1 cellular context compared by ENCODE assay signal in the genomic region with DNA sequence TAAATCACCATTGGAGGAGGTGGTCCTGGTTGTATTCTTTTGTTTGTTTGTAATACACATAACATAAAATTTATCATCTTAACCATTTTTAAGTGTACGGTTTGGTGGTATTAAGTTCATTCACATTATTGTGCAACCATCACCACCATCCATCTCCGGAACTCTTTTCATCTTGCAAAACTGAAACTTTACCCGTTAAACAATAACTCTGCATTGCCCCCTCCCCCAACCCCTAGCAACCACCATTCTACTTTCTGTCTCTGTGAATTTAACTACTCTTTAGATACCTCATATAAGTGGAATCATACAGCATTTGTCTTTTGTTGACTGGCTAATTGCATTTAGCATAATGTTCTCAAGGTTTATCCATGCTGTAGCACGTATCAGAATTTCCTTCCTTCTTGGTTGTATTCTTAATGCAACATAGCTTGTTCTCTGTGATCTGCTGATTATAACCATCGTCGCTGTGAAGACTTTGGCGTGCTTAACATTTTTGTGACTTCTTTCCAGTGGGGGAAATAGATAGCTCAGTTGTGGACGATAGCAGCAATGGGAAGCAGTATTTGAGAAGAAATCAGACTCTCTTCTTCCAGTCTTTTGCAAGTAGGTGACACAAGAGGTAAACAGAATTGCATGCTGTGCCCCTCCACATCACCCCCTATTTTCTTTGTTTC.
A peak's percentile ranks its signal among the peaks of the same experiment; 100 is the strongest.
TF ChIP-seq lines count a peak whose summit lies in the region.

No MANE protein-coding gene starts in this region.

TF ChIP-seq in HepG2, 621 proteins besides CTCF, POLR2A, EP300 and RAD21 (continued from another document and continues in another):
- TF ChIP-seq, protein P1, sequence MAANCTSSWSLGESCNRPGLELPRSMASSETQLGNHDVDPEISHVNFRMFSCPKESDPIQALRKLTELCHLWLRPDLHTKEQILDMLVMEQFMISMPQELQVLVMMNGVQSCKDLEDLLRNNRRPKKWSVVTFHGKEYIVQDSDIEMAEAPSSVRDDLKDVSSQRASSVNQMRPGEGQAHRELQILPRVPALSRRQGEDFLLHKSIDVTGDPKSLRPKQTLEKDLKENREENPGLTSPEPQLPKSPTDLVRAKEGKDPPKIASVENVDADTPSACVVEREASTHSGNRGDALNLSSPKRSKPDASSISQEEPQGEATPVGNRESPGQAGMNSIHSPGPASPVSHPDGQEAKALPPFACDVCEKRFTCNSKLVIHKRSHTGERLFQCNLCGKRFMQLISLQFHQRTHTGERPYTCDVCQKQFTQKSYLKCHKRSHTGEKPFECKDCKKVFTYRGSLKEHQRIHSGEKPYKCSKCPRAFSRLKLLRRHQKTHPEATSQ (CRISPR knock-in tag; IDR thresholded peaks at IDR 0.05; ENCODE audit: borderline replicate concordance) = no peak
- TF ChIP-seq NFKBIZ (CRISPR knock-in tag; IDR thresholded peaks at IDR 0.05) = no peak
- TF ChIP-seq RBM39 (IDR thresholded peaks at IDR 0.05; ENCODE audit: low read depth, low read length, poor library complexity, severe bottlenecking) = no peak
- TF ChIP-seq CBX1 (IDR thresholded peaks at IDR 0.05; ENCODE audit: low read depth) = no peak
- no peak for TF ChIP-seq GLI4 (CRISPR knock-in tag; IDR thresholded peaks at IDR 0.05; ENCODE audit: borderline replicate concordance)
- no peak for TF ChIP-seq ZSCAN29 (CRISPR knock-in tag; conservative IDR thresholded peaks at IDR 0.05)
- TF ChIP-seq PHF21A (CRISPR knock-in tag; IDR thresholded peaks at IDR 0.05) = no peak
- no peak for TF ChIP-seq POLR2G (IDR thresholded peaks at IDR 0.05; ENCODE audit: low read depth, low read length)
- TF ChIP-seq CREB1 (IDR thresholded peaks at IDR 0.05) = no peak
- TF ChIP-seq CREB1 (CRISPR knock-in tag; IDR thresholded peaks at IDR 0.05) = peak; percentile 71
- TF ChIP-seq ZNF253 (CRISPR knock-in tag; IDR thresholded peaks at IDR 0.05; ENCODE audit: borderline replicate concordance) = no peak
- no peak for TF ChIP-seq MXD4 (CRISPR knock-in tag; IDR thresholded peaks at IDR 0.05)
- TF ChIP-seq, protein P2, sequence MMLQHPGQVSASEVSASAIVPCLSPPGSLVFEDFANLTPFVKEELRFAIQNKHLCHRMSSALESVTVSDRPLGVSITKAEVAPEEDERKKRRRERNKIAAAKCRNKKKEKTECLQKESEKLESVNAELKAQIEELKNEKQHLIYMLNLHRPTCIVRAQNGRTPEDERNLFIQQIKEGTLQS (CRISPR knock-in tag; IDR thresholded peaks at IDR 0.05) = no peak
- TF ChIP-seq CEBPB (IDR thresholded peaks at IDR 0.05; ENCODE audit: borderline replicate concordance, low read depth, low read length) = peak; percentile 94
- TF ChIP-seq MTF2 (CRISPR knock-in tag; IDR thresholded peaks at IDR 0.05; ENCODE audit: borderline replicate concordance) = no peak
- TF ChIP-seq, protein P3, sequence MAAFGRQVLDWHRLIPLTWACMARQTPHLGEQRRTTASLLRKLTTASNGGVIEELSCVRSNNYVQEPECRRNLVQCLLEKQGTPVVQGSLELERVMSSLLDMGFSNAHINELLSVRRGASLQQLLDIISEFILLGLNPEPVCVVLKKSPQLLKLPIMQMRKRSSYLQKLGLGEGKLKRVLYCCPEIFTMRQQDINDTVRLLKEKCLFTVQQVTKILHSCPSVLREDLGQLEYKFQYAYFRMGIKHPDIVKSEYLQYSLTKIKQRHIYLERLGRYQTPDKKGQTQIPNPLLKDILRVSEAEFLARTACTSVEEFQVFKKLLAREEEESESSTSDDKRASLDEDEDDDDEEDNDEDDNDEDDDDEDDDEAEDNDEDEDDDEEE (CRISPR knock-in tag; IDR thresholded peaks at IDR 0.05) = no peak
- TF ChIP-seq ATF1 (CRISPR knock-in tag; IDR thresholded peaks at IDR 0.05) = no peak
- TF ChIP-seq ZMYM2 (CRISPR knock-in tag; IDR thresholded peaks at IDR 0.05) = peak; percentile 43; the same call in 1 of the 2 replicates
- no peak for TF ChIP-seq PITX1 (CRISPR knock-in tag; IDR thresholded peaks at IDR 0.05)
- 0 out of 2 replicates have a peak, but pooled peaks have one; percentile 44 for TF ChIP-seq FOXA3 (CRISPR knock-in tag; IDR thresholded peaks at IDR 0.05)
- TF ChIP-seq RORA (CRISPR knock-in tag; IDR thresholded peaks at IDR 0.05) = no peak
- TF ChIP-seq FOXA1 (IDR thresholded peaks at IDR 0.05) = no peak
- TF ChIP-seq FOXA1 (CRISPR knock-in tag; IDR thresholded peaks at IDR 0.05) = no peak
- TF ChIP-seq ZNF572 (CRISPR knock-in tag; IDR thresholded peaks at IDR 0.05) = no peak
- TF ChIP-seq, protein P4, sequence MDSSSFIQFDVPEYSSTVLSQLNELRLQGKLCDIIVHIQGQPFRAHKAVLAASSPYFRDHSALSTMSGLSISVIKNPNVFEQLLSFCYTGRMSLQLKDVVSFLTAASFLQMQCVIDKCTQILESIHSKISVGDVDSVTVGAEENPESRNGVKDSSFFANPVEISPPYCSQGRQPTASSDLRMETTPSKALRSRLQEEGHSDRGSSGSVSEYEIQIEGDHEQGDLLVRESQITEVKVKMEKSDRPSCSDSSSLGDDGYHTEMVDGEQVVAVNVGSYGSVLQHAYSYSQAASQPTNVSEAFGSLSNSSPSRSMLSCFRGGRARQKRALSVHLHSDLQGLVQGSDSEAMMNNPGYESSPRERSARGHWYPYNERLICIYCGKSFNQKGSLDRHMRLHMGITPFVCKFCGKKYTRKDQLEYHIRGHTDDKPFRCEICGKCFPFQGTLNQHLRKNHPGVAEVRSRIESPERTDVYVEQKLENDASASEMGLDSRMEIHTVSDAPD (CRISPR knock-in tag; IDR thresholded peaks at IDR 0.05) = 0 out of 2 replicates have a peak, but pooled peaks have one; percentile 10
- peak; percentile 49 for TF ChIP-seq MED1 (CRISPR knock-in tag; IDR thresholded peaks at IDR 0.05)
- no peak for TF ChIP-seq ASH2L (IDR thresholded peaks at IDR 0.05; ENCODE audit: insufficient read length, low read depth, low read length)
- TF ChIP-seq ZNF747 (CRISPR knock-in tag; IDR thresholded peaks at IDR 0.05; ENCODE audit: borderline replicate concordance) = 0 out of 2 replicates have a peak, but pooled peaks have one; percentile 26
- TF ChIP-seq ZNF143 (CRISPR knock-in tag; IDR thresholded peaks at IDR 0.05) = no peak
- peak; percentile 33; the same call in 1 of the 2 replicates for TF ChIP-seq ZNF614 (CRISPR knock-in tag; IDR thresholded peaks at IDR 0.05; ENCODE audit: borderline replicate concordance)
- TF ChIP-seq GATA4 (IDR thresholded peaks at IDR 0.05; ENCODE audit: borderline replicate concordance, low read depth) = no peak
- no peak for TF ChIP-seq MED8 (CRISPR knock-in tag; IDR thresholded peaks at IDR 0.05; ENCODE audit: insufficient replicate concordance)
- no peak for TF ChIP-seq NFKB2 (CRISPR knock-in tag; IDR thresholded peaks at IDR 0.05; ENCODE audit: borderline replicate concordance)
- no peak for TF ChIP-seq SRY (CRISPR knock-in tag; IDR thresholded peaks at IDR 0.05)
- TF ChIP-seq, protein P5, sequence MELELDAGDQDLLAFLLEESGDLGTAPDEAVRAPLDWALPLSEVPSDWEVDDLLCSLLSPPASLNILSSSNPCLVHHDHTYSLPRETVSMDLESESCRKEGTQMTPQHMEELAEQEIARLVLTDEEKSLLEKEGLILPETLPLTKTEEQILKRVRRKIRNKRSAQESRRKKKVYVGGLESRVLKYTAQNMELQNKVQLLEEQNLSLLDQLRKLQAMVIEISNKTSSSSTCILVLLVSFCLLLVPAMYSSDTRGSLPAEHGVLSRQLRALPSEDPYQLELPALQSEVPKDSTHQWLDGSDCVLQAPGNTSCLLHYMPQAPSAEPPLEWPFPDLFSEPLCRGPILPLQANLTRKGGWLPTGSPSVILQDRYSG (CRISPR knock-in tag; IDR thresholded peaks at IDR 0.05) = no peak
- peak; percentile 35; the same call in 1 of the 2 replicates for TF ChIP-seq ZNF331 (CRISPR knock-in tag; IDR thresholded peaks at IDR 0.05)
- TF ChIP-seq KLF6 (CRISPR knock-in tag; IDR thresholded peaks at IDR 0.05) = peak; percentile 56; the same call in 1 of the 2 replicates
- TF ChIP-seq ZFP82 (CRISPR knock-in tag; IDR thresholded peaks at IDR 0.05; ENCODE audit: borderline replicate concordance) = no peak
- peak; percentile 69 for TF ChIP-seq NCOA2 (CRISPR knock-in tag; IDR thresholded peaks at IDR 0.05)
- TF ChIP-seq TEAD3 (CRISPR knock-in tag; optimal IDR thresholded peaks at IDR 0.05; ENCODE audit: borderline replicate concordance) = peak; percentile 62
- TF ChIP-seq, protein P6, sequence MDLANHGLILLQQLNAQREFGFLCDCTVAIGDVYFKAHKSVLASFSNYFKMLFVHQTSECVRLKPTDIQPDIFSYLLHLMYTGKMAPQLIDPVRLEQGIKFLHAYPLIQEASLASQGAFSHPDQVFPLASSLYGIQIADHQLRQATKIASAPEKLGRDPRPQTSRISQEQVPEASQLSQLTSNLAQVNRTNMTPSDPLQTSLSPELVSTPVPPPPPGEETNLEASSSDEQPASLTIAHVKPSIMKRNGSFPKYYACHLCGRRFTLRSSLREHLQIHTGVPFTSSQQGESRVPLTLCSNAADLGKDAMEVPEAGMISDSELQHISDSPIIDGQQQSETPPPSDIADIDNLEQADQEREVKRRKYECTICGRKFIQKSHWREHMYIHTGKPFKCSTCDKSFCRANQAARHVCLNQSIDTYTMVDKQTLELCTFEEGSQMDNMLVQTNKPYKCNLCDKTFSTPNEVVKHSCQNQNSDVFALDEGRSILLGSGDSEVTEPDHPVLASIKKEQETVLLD (CRISPR knock-in tag; IDR thresholded peaks at IDR 0.05; ENCODE audit: low read depth) = no peak
- no peak for TF ChIP-seq NR3C1 (CRISPR knock-in tag; IDR thresholded peaks at IDR 0.05)
- no peak for TF ChIP-seq ZNF205 (CRISPR knock-in tag; IDR thresholded peaks at IDR 0.05)
- no peak for TF ChIP-seq PRMT3 (CRISPR knock-in tag; IDR thresholded peaks at IDR 0.05; ENCODE audit: borderline replicate concordance, low read depth)
- TF ChIP-seq ZNF446 (CRISPR knock-in tag; IDR thresholded peaks at IDR 0.05) = no peak
- TF ChIP-seq IRX3 (CRISPR knock-in tag; IDR thresholded peaks at IDR 0.05; ENCODE audit: borderline replicate concordance, low read depth) = no peak
- no peak for TF ChIP-seq MYC (CRISPR knock-in tag; IDR thresholded peaks at IDR 0.05; ENCODE audit: borderline replicate concordance)
- TF ChIP-seq, protein P7, sequence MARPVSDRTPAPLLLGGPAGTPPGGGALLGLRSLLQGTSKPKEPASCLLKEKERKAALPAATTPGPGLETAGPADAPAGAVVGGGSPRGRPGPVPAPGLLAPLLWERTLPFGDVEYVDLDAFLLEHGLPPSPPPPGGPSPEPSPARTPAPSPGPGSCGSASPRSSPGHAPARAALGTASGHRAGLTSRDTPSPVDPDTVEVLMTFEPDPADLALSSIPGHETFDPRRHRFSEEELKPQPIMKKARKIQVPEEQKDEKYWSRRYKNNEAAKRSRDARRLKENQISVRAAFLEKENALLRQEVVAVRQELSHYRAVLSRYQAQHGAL (CRISPR knock-in tag; IDR thresholded peaks at IDR 0.05; ENCODE audit: not compliant biosample characterization) = no peak
- no peak for TF ChIP-seq ZZZ3 (CRISPR knock-in tag; IDR thresholded peaks at IDR 0.05; ENCODE audit: borderline replicate concordance)
- TF ChIP-seq TRIM24 (CRISPR knock-in tag; IDR thresholded peaks at IDR 0.05) = peak; percentile 59; the same call in 1 of the 2 replicates
- peak in 1 of 2 experiments; percentile 40; a peak in 1 of 4 replicates for TF ChIP-seq KLF16 (CRISPR knock-in tag; IDR thresholded peaks at IDR 0.05)
- TF ChIP-seq, protein P8, sequence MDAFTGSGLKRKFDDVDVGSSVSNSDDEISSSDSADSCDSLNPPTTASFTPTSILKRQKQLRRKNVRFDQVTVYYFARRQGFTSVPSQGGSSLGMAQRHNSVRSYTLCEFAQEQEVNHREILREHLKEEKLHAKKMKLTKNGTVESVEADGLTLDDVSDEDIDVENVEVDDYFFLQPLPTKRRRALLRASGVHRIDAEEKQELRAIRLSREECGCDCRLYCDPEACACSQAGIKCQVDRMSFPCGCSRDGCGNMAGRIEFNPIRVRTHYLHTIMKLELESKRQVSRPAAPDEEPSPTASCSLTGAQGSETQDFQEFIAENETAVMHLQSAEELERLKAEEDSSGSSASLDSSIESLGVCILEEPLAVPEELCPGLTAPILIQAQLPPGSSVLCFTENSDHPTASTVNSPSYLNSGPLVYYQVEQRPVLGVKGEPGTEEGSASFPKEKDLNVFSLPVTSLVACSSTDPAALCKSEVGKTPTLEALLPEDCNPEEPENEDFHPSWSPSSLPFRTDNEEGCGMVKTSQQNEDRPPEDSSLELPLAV (CRISPR knock-in tag; conservative IDR thresholded peaks at IDR 0.05; ENCODE audit: low read depth) = no peak
- no peak for TF ChIP-seq SIN3B (IDR thresholded peaks at IDR 0.05; ENCODE audit: low read length)
- TF ChIP-seq PHF5A (CRISPR knock-in tag; IDR thresholded peaks at IDR 0.05; ENCODE audit: low read depth, unreplicated experiment) = no peak
- TF ChIP-seq ZFP62 (CRISPR knock-in tag; IDR thresholded peaks at IDR 0.05) = no peak
- no peak for TF ChIP-seq ZNF3 (CRISPR knock-in tag; IDR thresholded peaks at IDR 0.05)
- no peak for TF ChIP-seq ZNF720 (CRISPR knock-in tag; IDR thresholded peaks at IDR 0.05)
- TF ChIP-seq ZNF251 (CRISPR knock-in tag; IDR thresholded peaks at IDR 0.05) = no peak
- TF ChIP-seq MTA1 (CRISPR knock-in tag; IDR thresholded peaks at IDR 0.05; ENCODE audit: borderline replicate concordance) = no peak
- no peak for TF ChIP-seq SUZ12 (IDR thresholded peaks at IDR 0.05; ENCODE audit: low read depth, low read length)
- TF ChIP-seq ZFP90 (CRISPR knock-in tag; IDR thresholded peaks at IDR 0.05; ENCODE audit: borderline replicate concordance) = no peak
- TF ChIP-seq PAX8 (CRISPR knock-in tag; IDR thresholded peaks at IDR 0.05; ENCODE audit: borderline replicate concordance) = no peak
- TF ChIP-seq, protein P9, sequence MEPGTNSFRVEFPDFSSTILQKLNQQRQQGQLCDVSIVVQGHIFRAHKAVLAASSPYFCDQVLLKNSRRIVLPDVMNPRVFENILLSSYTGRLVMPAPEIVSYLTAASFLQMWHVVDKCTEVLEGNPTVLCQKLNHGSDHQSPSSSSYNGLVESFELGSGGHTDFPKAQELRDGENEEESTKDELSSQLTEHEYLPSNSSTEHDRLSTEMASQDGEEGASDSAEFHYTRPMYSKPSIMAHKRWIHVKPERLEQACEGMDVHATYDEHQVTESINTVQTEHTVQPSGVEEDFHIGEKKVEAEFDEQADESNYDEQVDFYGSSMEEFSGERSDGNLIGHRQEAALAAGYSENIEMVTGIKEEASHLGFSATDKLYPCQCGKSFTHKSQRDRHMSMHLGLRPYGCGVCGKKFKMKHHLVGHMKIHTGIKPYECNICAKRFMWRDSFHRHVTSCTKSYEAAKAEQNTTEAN (CRISPR knock-in tag; conservative IDR thresholded peaks at IDR 0.05) = 0 out of 2 replicates have a peak, but pooled peaks have one; percentile 18
- peak; percentile 65; the same call in 1 of the 2 replicates for TF ChIP-seq CREM (IDR thresholded peaks at IDR 0.05)
- no peak for TF ChIP-seq CREM (CRISPR knock-in tag; IDR thresholded peaks at IDR 0.05)
- TF ChIP-seq NCOA1 (CRISPR knock-in tag; IDR thresholded peaks at IDR 0.05) = no peak
- 0 out of 2 replicates have a peak, but pooled peaks have one; percentile 29 for TF ChIP-seq FOXK1 (CRISPR knock-in tag; IDR thresholded peaks at IDR 0.05; ENCODE audit: borderline replicate concordance, low read depth)
- no peak for TF ChIP-seq HES4 (CRISPR knock-in tag; IDR thresholded peaks at IDR 0.05; ENCODE audit: borderline replicate concordance)
- TF ChIP-seq ZNF607 (CRISPR knock-in tag; IDR thresholded peaks at IDR 0.05; ENCODE audit: borderline replicate concordance) = no peak
